In the genomic region with DNA sequence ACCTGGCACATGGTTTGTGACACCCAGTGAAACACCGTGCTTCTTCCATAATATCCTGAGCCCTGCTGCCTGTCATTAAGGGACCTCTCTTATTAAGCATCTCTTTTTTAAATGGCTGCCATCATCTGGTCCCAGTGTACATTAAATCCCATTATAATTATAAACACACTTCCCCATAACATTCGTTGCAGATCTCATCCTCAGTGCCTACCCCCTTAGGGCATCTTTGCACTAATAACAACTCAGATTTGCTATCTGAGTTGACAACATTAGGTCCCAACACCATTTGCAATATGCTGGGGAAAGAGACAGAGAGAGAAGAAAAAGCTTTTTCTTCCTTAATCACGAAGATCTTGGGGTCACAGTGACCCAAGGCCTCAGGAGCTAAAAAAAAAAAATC, we compare ENCODE assay signal across 36 cellular contexts. TPM values are rescaled to one million over a fixed set of nuclear protein-coding genes. Genes with fewer than 3 reads are reported as not detected.
"Had no signal": no experiment of that assay in that cellular context is flagged by ENCODE, and none has a peak within 500 bp of the region (broad histone marks: within the 10 kb centered on the region; RNA-seq: fewer than 3 reads in every experiment).

No MANE protein-coding gene starts in this region.

- H3K4me2 ChIP-seq: KMS-11 had no signal

- DNase-seq: Karpas-422, Kasumi-1, KG1, MG63, MM.1S, MV-4-11, NCI-H1048, NCI-H1092, NCI-H1092 treated with DMSO at 0.1 percent for 48 hours, NCI-H1105, NCI-H1105 treated with DMSO at 0.1 percent for 48 hours, NCI-H1417 treated with DMSO at 0.1 percent for 48 hours, NCI-H1436, NCI-H1436 treated with DMSO at 0.1 percent for 48 hours, NCI-H146, NCI-H1694, NCI-H1694 treated with DMSO at 0.1 percent for 48 hours, NCI-H187, NCI-H187 treated with DMSO at 0.1 percent for 48 hours, NCI-H1930, NCI-H2029, NCI-H2029 treated with DMSO at 0.1 percent for 48 hours, NCI-H2081, NCI-H2081 treated with DMSO at 0.1 percent for 48 hours, NCI-H2107, NCI-H2171, NCI-H2171 treated with DMSO at 0.1 percent for 48 hours, NCI-H2227 treated with DMSO at 0.1 percent for 48 hours, NCI-H226, NCI-H345, NCI-H446, NCI-H446 treated with DMSO at 0.1 percent for 48 hours, NCI-H510A had no signal

- H3K36me3 ChIP-seq: MG63 had no signal

- H3K27ac ChIP-seq: KMS-11 had no signal

- H3K9me3 ChIP-seq: MG63 had no signal

- H3K9ac ChIP-seq: KMS-11 had no signal

- H3K4me3 ChIP-seq: MG63 had no signal

RNA-seq across cellular contexts. Expression of a gene that starts 4.7 kb away (rescaled TPM):
- total RNA-seq: M059J, NCI-H460 had no signal
